25 cellular contexts compared by ENCODE assay signal in genomic region chr2:220948579-220948978, GRCh38.
"Had no signal": no experiment of that assay in that cellular context is flagged by ENCODE, and none has a peak within 500 bp of the region (broad histone marks: within the 10 kb centered on the region; RNA-seq: fewer than 3 reads in every experiment).

No MANE protein-coding gene starts in this region.

- H3K27me3 ChIP-seq: brain microvascular endothelial cell, gastrocnemius medialis, right lobe of liver had no signal

- H3K36me3 Mint-ChIP-seq: activated naive CD4-positive, alpha-beta T cell treated with anti-CD3 and anti-CD28 coated beads, Interleukin-2, amount 10 ng/mL, durations not matched to agents 7 days and 5 days; natural killer cell treated with Interleukin-12 subunit alpha and Interleukin-12 subunit beta and Interleukin-15 and Interleukin-18, amount 100 ng/mL, for 72 hours had no signal

- H3K4me1 ChIP-seq: gastrocnemius medialis, left ventricle myocardium inferior, right lobe of liver, tibial nerve had no signal

- H3K27me3 Mint-ChIP-seq: activated CD4-positive, alpha-beta memory T cell treated with anti-CD3 and anti-CD28 coated beads, Interleukin-2, amount 10 ng/mL, durations not matched to agents 7 days and 5 days; activated CD4-positive, alpha-beta T cell treated with anti-CD3 and anti-CD28 coated beads, Interleukin-2, amount 10 ng/mL, durations not matched to agents 7 days and 5 days; activated naive CD4-positive, alpha-beta T cell treated with anti-CD3 and anti-CD28 coated beads, Interleukin-2, amount 10 ng/mL, durations not matched to agents 7 days and 5 days; activated T-cell treated with anti-CD3 and anti-CD28 coated beads, Interleukin-2, amount 50 U/mL, for 24 hours had no signal

- DNase-seq: activated CD4-positive, alpha-beta memory T cell treated with anti-CD3 and anti-CD28 coated beads, Interleukin-2, amount 10 ng/mL, durations not matched to agents 7 days and 5 days; activated CD4-positive, alpha-beta T cell treated with anti-CD3 and anti-CD28 coated beads, Interleukin-2, amount 10 ng/mL, durations not matched to agents 7 days and 5 days; activated CD8-positive, alpha-beta memory T cell treated with anti-CD3 and anti-CD28 coated beads, Interleukin-2, amount 50 U/mL, for 48 hours; activated gamma-delta T cell; activated naive CD4-positive, alpha-beta T cell treated with anti-CD3 and anti-CD28 coated beads, Interleukin-2, amount 10 ng/mL, durations not matched to agents 7 days and 5 days; activated T-cell treated with anti-CD3 and anti-CD28 coated beads, Interleukin-2, amount 50 U/mL, for 24 hours; amniotic stem cell; brain microvascular endothelial cell; dorsolateral prefrontal cortex; effector memory CD4-positive, alpha-beta T cell; gastrocnemius medialis; glutamatergic neuron; islet precursor cell; left ventricle myocardium inferior; mucosa of descending colon; right lobe of liver; stimulated activated CD4-positive, alpha-beta T cell treated with anti-CD3 and anti-CD28 coated beads, Interleukin-2, amount 100 ng/mL, for 48 hours; stimulated activated naive CD4-positive, alpha-beta T cell treated with Interleukin-2 at 50 U/mL for 16 hours; T-helper 1 cell had no signal

- H3K36me3 ChIP-seq: brain microvascular endothelial cell, gastrocnemius medialis, left ventricle myocardium inferior, right lobe of liver, tibial nerve had no signal

- H3K4me1 Mint-ChIP-seq: activated CD4-positive, alpha-beta memory T cell treated with anti-CD3 and anti-CD28 coated beads, Interleukin-2, amount 10 ng/mL, durations not matched to agents 7 days and 5 days; activated CD4-positive, alpha-beta T cell treated with anti-CD3 and anti-CD28 coated beads, Interleukin-2, amount 10 ng/mL, durations not matched to agents 7 days and 5 days; activated naive CD4-positive, alpha-beta T cell treated with anti-CD3 and anti-CD28 coated beads, Interleukin-2, amount 10 ng/mL, durations not matched to agents 7 days and 5 days had no signal

- H3K27ac ChIP-seq: brain microvascular endothelial cell, coronary artery, dorsolateral prefrontal cortex, gastrocnemius medialis, left ventricle myocardium inferior, right lobe of liver, tibial nerve had no signal

- H3K9me3 Mint-ChIP-seq: activated CD4-positive, alpha-beta T cell treated with anti-CD3 and anti-CD28 coated beads, Interleukin-2, amount 10 ng/mL, durations not matched to agents 7 days and 5 days had no signal

- H3K4me3 ChIP-seq: coronary artery, dorsolateral prefrontal cortex, gastrocnemius medialis, left ventricle myocardium inferior, lung, mucosa of descending colon, right lobe of liver, tibial nerve had no signal

- H3K4me3 Mint-ChIP-seq: activated CD4-positive, alpha-beta memory T cell treated with anti-CD3 and anti-CD28 coated beads, Interleukin-2, amount 10 ng/mL, durations not matched to agents 7 days and 5 days; activated CD4-positive, alpha-beta T cell treated with anti-CD3 and anti-CD28 coated beads, Interleukin-2, amount 10 ng/mL, durations not matched to agents 7 days and 5 days; activated naive CD4-positive, alpha-beta T cell treated with anti-CD3 and anti-CD28 coated beads, Interleukin-2, amount 10 ng/mL, durations not matched to agents 7 days and 5 days; activated T-cell treated with anti-CD3 and anti-CD28 coated beads, Interleukin-2, amount 50 U/mL, for 24 hours; natural killer cell treated with Interleukin-12 subunit alpha and Interleukin-12 subunit beta and Interleukin-15 and Interleukin-18, amount 100 ng/mL, for 72 hours; T-helper 2 cell treated with Interferon-gamma antibody and Interleukin-4, amounts not matched to agents 5 μg/mL and 100 μg/mL, for 36 hours had no signal

- ATAC-seq: activated CD4-positive, CD25-positive, alpha-beta regulatory T cell treated with anti-CD3 and anti-CD28 coated beads, Interleukin-2, amount 50 U/mL, for 24 hours; gastrocnemius medialis; mucosa of descending colon; natural killer cell treated with Interleukin-12 subunit alpha and Interleukin-12 subunit beta and Interleukin-15 and Interleukin-18, amount 100 ng/mL, for 72 hours; right lobe of liver had no signal

- H3K27ac Mint-ChIP-seq: activated CD4-positive, alpha-beta memory T cell treated with anti-CD3 and anti-CD28 coated beads, Interleukin-2, amount 10 ng/mL, durations not matched to agents 7 days and 5 days; activated CD4-positive, alpha-beta T cell treated with anti-CD3 and anti-CD28 coated beads, Interleukin-2, amount 10 ng/mL, durations not matched to agents 7 days and 5 days; activated naive CD4-positive, alpha-beta T cell treated with anti-CD3 and anti-CD28 coated beads, Interleukin-2, amount 10 ng/mL, durations not matched to agents 7 days and 5 days; activated T-cell treated with anti-CD3 and anti-CD28 coated beads, Interleukin-2, amount 50 U/mL, for 24 hours; natural killer cell treated with Interleukin-12 subunit alpha and Interleukin-12 subunit beta and Interleukin-15 and Interleukin-18, amount 100 ng/mL, for 72 hours; T-helper 2 cell treated with Interferon-gamma antibody and Interleukin-4, amounts not matched to agents 5 μg/mL and 100 μg/mL, for 36 hours had no signal

- H3K9me3 ChIP-seq: gastrocnemius medialis, left ventricle myocardium inferior, mucosa of descending colon, right lobe of liver had no signal
